8 cellular contexts compared by ENCODE assay signal in the genomic region with DNA sequence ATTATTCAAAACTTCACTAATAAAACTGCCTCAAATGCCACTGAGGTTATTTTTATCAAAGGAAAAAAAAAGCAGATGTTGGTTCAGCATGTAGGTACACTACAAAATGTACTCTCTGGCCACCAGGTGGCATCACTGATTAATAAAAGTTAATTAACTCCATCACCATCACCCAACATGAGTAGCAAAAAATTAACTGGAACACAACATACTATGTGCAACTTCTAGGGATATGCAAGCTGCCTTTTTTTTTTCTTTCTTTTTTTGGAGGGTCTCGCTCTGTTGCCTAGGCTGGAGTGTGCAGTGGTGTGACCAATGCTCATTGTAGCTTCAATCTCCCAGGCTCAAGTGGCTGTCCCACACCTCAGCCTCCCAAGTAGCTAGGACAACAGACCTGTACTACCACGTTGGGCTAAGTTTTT. TPM values are rescaled to one million over a fixed set of nuclear protein-coding genes. Genes with fewer than 3 reads are reported as not detected.
A peak's percentile ranks its signal among the peaks of the same experiment; 100 is the strongest.
DNase-seq lines count a peak whose midpoint lies in the region; ATAC-seq and TF ChIP-seq lines count a peak whose summit lies in the region.

No MANE protein-coding gene starts in this region.

- H3K4me2 ChIP-seq in KMS-11: no peak overlapping the region

- H3K79me2 ChIP-seq in KMS-11 (ENCODE audit: insufficient read depth, low read depth): no peaks in the 10 kb centered on the region

- peak; percentile 75 for ATAC-seq in GM21515 (IDR thresholded peaks at IDR 0.05; ENCODE audit: unreplicated experiment)
- peak; percentile 70 for ATAC-seq in omental fat pad (ENCODE audit: low FRiP score)
- ATAC-seq in upper lobe of right lung: peak; percentile 91

- no peaks in the 10 kb centered on the region for H3K9me3 ChIP-seq in upper lobe of right lung

- no peak overlapping the region for H3K9ac ChIP-seq in KMS-11

- DNase-seq in DMS114 treated with DMSO at 0.1 percent for 48 hours (lab: John Stamatoyannopoulos, UW; ENCODE audit: unreplicated experiment): peak; percentile 43
- peak; percentile 84 for DNase-seq in RKO (ENCODE audit: low spot score)
- DNase-seq in activated T-helper 1 cell treated with anti-CD3 and anti-CD28 coated beads, Interleukin-2, amount 50 U/mL, for 16 hours (ENCODE audit: low read depth in 1 of 2, low spot score in 1 of 2): peak; percentile 9 to 21
- peak; percentile 71 for DNase-seq in fibroblast of the conjunctiva (ENCODE audit: low read depth)
- peak; percentile 47 for DNase-seq in omental fat pad (ENCODE audit: low spot score)
- DNase-seq in upper lobe of right lung: no peak

- intact Hi-C loops in upper lobe of right lung (cut with DNase I): loop anchor here (10.0 kb wide), 1 partner anchor 218 kb away; no protein-coding TSS in a partner anchor

- TF ChIP-seq CTCF in KMS-11 (conservative IDR thresholded peaks at IDR 0.05; ENCODE audit: low read depth, low read length): peak; percentile 79
- TF ChIP-seq CTCF in omental fat pad (IDR thresholded peaks at IDR 0.05): peak in 1 of 3 donors; percentile 59
- TF ChIP-seq CTCF in upper lobe of right lung (IDR thresholded peaks at IDR 0.05): peak; percentile 76

- H3K27me3 ChIP-seq in KMS-11 (ENCODE audit: insufficient read depth, low read depth) (no peaks in the 10 kb centered on the region), upper lobe of right lung (no peaks in the 10 kb centered on the region)

- H3K36me3 ChIP-seq in KMS-11 (ENCODE audit: insufficient read depth) (no peaks in the 10 kb centered on the region), upper lobe of right lung (peaks cover 11% of the 10 kb centered on the region)

- H2AFZ ChIP-seq in KMS-11 (ENCODE audit: low read depth): no peak overlapping the region

- H4K20me1 ChIP-seq in KMS-11 (ENCODE audit: insufficient read depth): no peaks in the 10 kb centered on the region

- H3K4me3 ChIP-seq in KMS-11 (IDR thresholded peaks at IDR 0.05; ENCODE audit: insufficient read depth, low read depth, low read length) (no peak overlapping the region), upper lobe of right lung (no peak overlapping the region)

- H3K4me1 ChIP-seq in KMS-11 (ENCODE audit: low read depth, poor library complexity, severe bottlenecking) (peaks cover 11% of the 10 kb centered on the region), upper lobe of right lung (peaks cover 21% of the 10 kb centered on the region)

- H3K27ac ChIP-seq in KMS-11 (no peak overlapping the region), upper lobe of right lung (no peak overlapping the region)

RNA-seq across cellular contexts. Expression of a gene that starts 43.8 kb away (rescaled TPM):
- 10 to 100 TPM; 23.3 to 67.1 (median 27.7) TPM for total RNA-seq in omental fat pad
- 37.0 TPM for total RNA-seq in upper lobe of right lung
